14 cellular contexts compared by ENCODE assay signal in genomic region chr7:46153583-46153950, GRCh38.
A peak's percentile ranks its signal among the peaks of the same experiment; 100 is the strongest.
DNase-seq lines count a peak whose midpoint lies in the region; ATAC-seq and TF ChIP-seq lines count a peak whose summit lies in the region.
"Had no signal": no experiment of that assay in that cellular context is flagged by ENCODE, and none has a peak within 500 bp of the region (broad histone marks: within the 10 kb centered on the region; RNA-seq: fewer than 3 reads in every experiment).

No MANE protein-coding gene starts in this region.

- intact Hi-C loops in Caco-2 (cut with micrococcal nuclease; ENCODE audit: unreplicated experiment), result no loop called here

- POLR2A ChIA-PET in Caco-2 (lab: Charles Lee), result no interaction called here

- no peak for TF ChIP-seq CTCF in Caco-2 (IDR thresholded peaks at IDR 0.05; ENCODE audit: insufficient read depth in 1 of 2, low read depth in 1 of 2, low read length in 1 of 2, severe bottlenecking in 1 of 2, unreplicated experiment in 1 of 2)

- H3K4me3 Mint-ChIP-seq in Caco-2 (ENCODE audit: unreplicated experiment), result no peak overlapping the region
- H3K4me3 Mint-ChIP-seq: central memory CD8-positive, alpha-beta T cell; mesothelial cell of epicardium had no signal

- DNase-seq in Caco-2 (no peak), epithelial cell of prostate (ENCODE audit: low read depth, low spot score) (no peak), NK-92 (lab: John Stamatoyannopoulos, UW; ENCODE audit: unreplicated experiment) (no peak), SIG-M5 treated with dmso at 0.1 percent for 504 hours (lab: John Stamatoyannopoulos, UW; ENCODE audit: unreplicated experiment) (no peak)
- DNase-seq in stimulated activated CD4-positive, alpha-beta T cell treated with anti-CD3 and anti-CD28 coated beads, Interleukin-15, amount 100 ng/mL, for 24 hours, result no peak
- DNase-seq in activated CD8-positive, alpha-beta memory T cell treated with anti-CD3 and anti-CD28 coated beads for 24 hours, result no peak
- DNase-seq: COR-L47, MV-4-11, SK-N-SH had no signal

- peaks cover 37% of the 10 kb centered on the region for H3K4me1 ChIP-seq in Caco-2

- H3K27ac ChIP-seq in epithelial cell of prostate, result peak overlapping the region; percentile 54
- H3K27ac ChIP-seq: thoracic aorta had no signal

- no peaks in the 10 kb centered on the region for H3K9me3 Mint-ChIP-seq in Caco-2 (ENCODE audit: unreplicated experiment)

- H3K9me3 ChIP-seq in Caco-2, result no peaks in the 10 kb centered on the region
- H3K9me3 ChIP-seq: SK-N-SH, thoracic aorta had no signal

- H3K27me3 ChIP-seq in Caco-2 (replicated peaks; ENCODE audit: control insufficient read depth, insufficient read depth, low read length), result no peaks in the 10 kb centered on the region

- no peaks in the 10 kb centered on the region for H3K36me3 Mint-ChIP-seq in Caco-2 (ENCODE audit: insufficient read depth, unreplicated experiment)
- H3K36me3 Mint-ChIP-seq: mesothelial cell of epicardium had no signal

- no peaks in the 10 kb centered on the region for H3K27me3 Mint-ChIP-seq in Caco-2 (ENCODE audit: insufficient read depth, unreplicated experiment)
- H3K27me3 Mint-ChIP-seq: central memory CD8-positive, alpha-beta T cell had no signal

- H3K36me3 ChIP-seq in Caco-2 (ENCODE audit: control insufficient read depth, insufficient read depth, low read length), result no peaks in the 10 kb centered on the region
- H3K36me3 ChIP-seq: thoracic aorta had no signal

- peak; percentile 41 for ATAC-seq in GM18909 (IDR thresholded peaks at IDR 0.05; ENCODE audit: poor library complexity, unreplicated experiment)
- peak; percentile 50 for ATAC-seq in HG03342 (IDR thresholded peaks at IDR 0.05; ENCODE audit: unreplicated experiment)

- peaks cover 16% of the 10 kb centered on the region for H3K4me1 Mint-ChIP-seq in Caco-2 (ENCODE audit: low read depth, unreplicated experiment)
- H3K4me1 Mint-ChIP-seq: central memory CD8-positive, alpha-beta T cell had no signal

- H3K4me3 ChIP-seq in Caco-2 (ENCODE audit: low read depth, low read length), result no peak overlapping the region
- H3K4me3 ChIP-seq: thoracic aorta had no signal

- H3K27ac Mint-ChIP-seq in Caco-2 (ENCODE audit: unreplicated experiment), result peak overlapping the region; percentile 69
- H3K27ac Mint-ChIP-seq: mesothelial cell of epicardium had no signal

- no TSS peak for BruUV-seq in Caco-2 (replicated peaks; lab: Mats Ljungman, UMichigan)

- CTCF ChIA-PET in Caco-2 (lab: Charles Lee), result no interaction called here
